32 cellular contexts compared by ENCODE assay signal in genomic region chr7:80671744-80672143, GRCh38. TPM values are rescaled to one million over a fixed set of nuclear protein-coding genes. Genes with fewer than 3 reads are reported as not detected.
"Had no signal": no experiment of that assay in that cellular context is flagged by ENCODE, and none has a peak within 500 bp of the region (broad histone marks: within the 10 kb centered on the region; RNA-seq: fewer than 3 reads in every experiment).

No MANE protein-coding gene starts in this region.

- ATAC-seq: activated CD4-positive, alpha-beta T cell treated with anti-CD3 and anti-CD28 coated beads for 36 hours; activated CD8-positive, alpha-beta memory T cell treated with anti-CD3 and anti-CD28 coated beads, Interleukin-2, amount 10 ng/mL, durations not matched to agents 7 days and 5 days; activated CD8-positive, alpha-beta T cell treated with anti-CD3 and anti-CD28 coated beads, Interleukin-2, amount 10 ng/mL, durations not matched to agents 7 days and 5 days; left lobe of liver; lower lobe of right lung; naive thymus-derived CD8-positive, alpha-beta T cell; pancreas; sciatic nerve; stimulated activated naive CD8-positive, alpha-beta T cell treated with anti-CD3 and anti-CD28 coated beads, Interleukin-15, Interleukin-2, amounts not matched to agents 100 U/mL and 50 U/mL, for 24 hours; upper lobe of right lung had no signal

- H3K36me3 ChIP-seq: esophagus squamous epithelium, pancreas, prostate gland had no signal

- H3K36me3 Mint-ChIP-seq: activated CD8-positive, alpha-beta memory T cell treated with anti-CD3 and anti-CD28 coated beads, Interleukin-2, amount 10 ng/mL, durations not matched to agents 7 days and 5 days; activated naive CD8-positive, alpha-beta T cell; naive thymus-derived CD8-positive, alpha-beta T cell had no signal

- H3K4me3 Mint-ChIP-seq: activated CD4-positive, alpha-beta T cell treated with anti-CD3 and anti-CD28 coated beads for 36 hours; activated CD8-positive, alpha-beta memory T cell treated with anti-CD3 and anti-CD28 coated beads, Interleukin-2, amount 10 ng/mL, durations not matched to agents 7 days and 5 days; activated CD8-positive, alpha-beta T cell treated with anti-CD3 and anti-CD28 coated beads, Interleukin-2, amount 10 ng/mL, durations not matched to agents 7 days and 5 days; activated naive CD8-positive, alpha-beta T cell; central memory CD8-positive, alpha-beta T cell; naive thymus-derived CD8-positive, alpha-beta T cell; neural crest cell had no signal

- H3K27me3 Mint-ChIP-seq: activated CD4-positive, alpha-beta T cell treated with anti-CD3 and anti-CD28 coated beads for 36 hours; activated CD8-positive, alpha-beta memory T cell treated with anti-CD3 and anti-CD28 coated beads, Interleukin-2, amount 10 ng/mL, durations not matched to agents 7 days and 5 days; activated naive CD8-positive, alpha-beta T cell; central memory CD8-positive, alpha-beta T cell had no signal

- H3K9me3 ChIP-seq: esophagus squamous epithelium, lower lobe of right lung, pancreas, prostate gland, upper lobe of right lung had no signal

- FAIRE-seq: bronchial epithelial cell, endometrium had no signal

- H3K4me3 ChIP-seq: esophagus squamous epithelium, lower lobe of right lung, pancreas, prostate gland, skin epidermis, upper lobe of right lung had no signal

- H3K4me1 Mint-ChIP-seq: activated CD4-positive, alpha-beta T cell treated with anti-CD3 and anti-CD28 coated beads for 36 hours; activated CD8-positive, alpha-beta memory T cell treated with anti-CD3 and anti-CD28 coated beads, Interleukin-2, amount 10 ng/mL, durations not matched to agents 7 days and 5 days; central memory CD8-positive, alpha-beta T cell; naive thymus-derived CD8-positive, alpha-beta T cell; neural crest cell had no signal

- H3K27ac Mint-ChIP-seq: activated CD4-positive, alpha-beta T cell treated with anti-CD3 and anti-CD28 coated beads for 36 hours; activated CD8-positive, alpha-beta memory T cell treated with anti-CD3 and anti-CD28 coated beads, Interleukin-2, amount 10 ng/mL, durations not matched to agents 7 days and 5 days; activated CD8-positive, alpha-beta T cell treated with anti-CD3 and anti-CD28 coated beads, Interleukin-2, amount 10 ng/mL, durations not matched to agents 7 days and 5 days; activated naive CD8-positive, alpha-beta T cell; naive thymus-derived CD8-positive, alpha-beta T cell had no signal

- H3K27ac ChIP-seq: epithelial cell of prostate, esophagus squamous epithelium, lower lobe of right lung, pancreas, prostate gland, skin epidermis, upper lobe of right lung had no signal

- DNase-seq: activated CD4-positive, alpha-beta T cell treated with anti-CD3 and anti-CD28 coated beads for 36 hours; activated CD4-positive, CD25-positive, alpha-beta regulatory T cell; activated CD8-positive, alpha-beta memory T cell treated with anti-CD3 and anti-CD28 coated beads, Interleukin-2, amount 10 ng/mL, durations not matched to agents 7 days and 5 days; activated CD8-positive, alpha-beta T cell treated with anti-CD3 and anti-CD28 coated beads, Interleukin-2, amount 10 ng/mL, durations not matched to agents 7 days and 5 days; activated naive CD4-positive, alpha-beta T cell; activated T-cell treated with anti-CD3 and anti-CD28 coated beads, Interleukin-2, amount 50 U/mL, for 48 hours; anterior cingulate cortex; dermis blood vessel endothelial cell; effector CD8-positive, alpha-beta T cell; esophagus squamous epithelium; foreskin melanocyte; kidney glomerular epithelial cell; lower lobe of right lung; mesenchymal stem cell; naive thymus-derived CD8-positive, alpha-beta T cell; nucleus accumbens; pancreas; retina; stimulated activated CD4-positive, alpha-beta T cell treated with anti-CD3 and anti-CD28 coated beads, Interleukin-12 subunit alpha, Interleukin-12 subunit beta, amount 100 ng/mL, for 4 hours; stimulated activated CD4-positive, alpha-beta T cell treated with anti-CD3 and anti-CD28 coated beads, Interleukin-4, amount 100 ng/mL, for 1 hour; stimulated activated naive CD8-positive, alpha-beta T cell treated with anti-CD3 and anti-CD28 coated beads, Interleukin-15, Interleukin-2, amounts not matched to agents 100 U/mL and 50 U/mL, for 24 hours; upper lobe of right lung had no signal

- H3K9me3 Mint-ChIP-seq: naive thymus-derived CD8-positive, alpha-beta T cell; neural crest cell had no signal

- H3K27me3 ChIP-seq: esophagus squamous epithelium, pancreas, upper lobe of right lung had no signal

- H3K4me1 ChIP-seq: esophagus squamous epithelium, lower lobe of right lung, pancreas, prostate gland, upper lobe of right lung had no signal

RNA-seq across cellular contexts. Expression of gene CD36, which starts 33.3 kb away (rescaled TPM):
- total RNA-seq: activated CD4-positive, alpha-beta T cell treated with anti-CD3 and anti-CD28 coated beads for 36 hours; activated CD8-positive, alpha-beta memory T cell treated with anti-CD3 and anti-CD28 coated beads, Interleukin-2, amount 10 ng/mL, durations not matched to agents 7 days and 5 days; activated CD8-positive, alpha-beta T cell treated with anti-CD3 and anti-CD28 coated beads, Interleukin-2, amount 10 ng/mL, durations not matched to agents 7 days and 5 days had no signal
